ENCODE assay signal across 16 cellular contexts in genomic region chr19:49596954-49597702, GRCh38.
"Had no signal": no experiment of that assay in that cellular context is flagged by ENCODE, and none has a peak within 500 bp of the region (broad histone marks: within the 10 kb centered on the region; RNA-seq: fewer than 3 reads in every experiment).

No MANE protein-coding gene starts in this region.

- H3K9me3 ChIP-seq: heart right ventricle, left lung, vagina had no signal

- DNase-seq: activated CD4-positive, alpha-beta memory T cell treated with anti-CD3 and anti-CD28 coated beads for 36 hours; activated CD4-positive, alpha-beta T cell treated with anti-CD3 and anti-CD28 coated beads for 48 hours; activated effector memory CD4-positive, alpha-beta T cell treated with anti-CD3 and anti-CD28 coated beads, Interleukin-2, amount 50 U/mL, for 16 hours; activated naive CD4-positive, alpha-beta T cell treated with anti-CD3 and anti-CD28 coated beads, Interleukin-2, amount 10 ng/mL, durations not matched to agents 7 days and 5 days; amygdala; heart right ventricle; naive thymus-derived CD4-positive, alpha-beta T cell; stimulated activated CD4-positive, alpha-beta T cell treated with anti-CD3 and anti-CD28 coated beads, Interleukin-2, amount 100 ng/mL, for 48 hours; stimulated activated CD8-positive, alpha-beta memory T cell treated with anti-CD3 and anti-CD28 coated beads, Interleukin-4, amount 100 ng/mL, for 48 hours; stimulated activated naive B cell treated with anti-CD40 and anti-IgM and Interleukin-4, amounts not matched to agents 10 μg/mL and 1 μg/mL and 100 μg/mL, for 72 hours had no signal

- H3K4me3 ChIP-seq: coronary artery, heart right ventricle, left lung, vagina had no signal

- H3K9me3 Mint-ChIP-seq: activated CD4-positive, alpha-beta memory T cell treated with anti-CD3 and anti-CD28 coated beads for 36 hours; activated naive CD4-positive, alpha-beta T cell treated with anti-CD3 and anti-CD28 coated beads, Interleukin-2, amount 10 ng/mL, durations not matched to agents 7 days and 5 days; naive thymus-derived CD4-positive, alpha-beta T cell; neural crest cell; stimulated activated naive B cell treated with anti-CD40 and anti-IgM and Interleukin-4, amounts not matched to agents 10 μg/mL and 1 μg/mL and 100 μg/mL, for 72 hours; type B pancreatic cell had no signal

- H3K4me3 Mint-ChIP-seq: activated CD4-positive, alpha-beta memory T cell treated with anti-CD3 and anti-CD28 coated beads for 36 hours; activated naive CD4-positive, alpha-beta T cell treated with anti-CD3 and anti-CD28 coated beads, Interleukin-2, amount 10 ng/mL, durations not matched to agents 7 days and 5 days; naive thymus-derived CD4-positive, alpha-beta T cell; neural crest cell; stimulated activated naive B cell treated with anti-CD40 and anti-IgM and Interleukin-4, amounts not matched to agents 10 μg/mL and 1 μg/mL and 100 μg/mL, for 72 hours; type B pancreatic cell had no signal

- ATAC-seq: heart right ventricle; left lung; naive thymus-derived CD4-positive, alpha-beta T cell; stimulated activated naive B cell treated with anti-CD40 and anti-IgM and Interleukin-4, amounts not matched to agents 10 μg/mL and 1 μg/mL and 100 μg/mL, for 72 hours had no signal

- H3K27ac Mint-ChIP-seq: activated CD4-positive, alpha-beta memory T cell treated with anti-CD3 and anti-CD28 coated beads for 36 hours; activated naive CD4-positive, alpha-beta T cell treated with anti-CD3 and anti-CD28 coated beads, Interleukin-2, amount 10 ng/mL, durations not matched to agents 7 days and 5 days; stimulated activated naive B cell treated with anti-CD40 and anti-IgM and Interleukin-4, amounts not matched to agents 10 μg/mL and 1 μg/mL and 100 μg/mL, for 72 hours; type B pancreatic cell had no signal

- H3K27me3 ChIP-seq: heart right ventricle, left lung, vagina had no signal

- FAIRE-seq: bronchial epithelial cell had no signal

- H3K27me3 Mint-ChIP-seq: activated CD4-positive, alpha-beta memory T cell treated with anti-CD3 and anti-CD28 coated beads for 36 hours; activated naive CD4-positive, alpha-beta T cell treated with anti-CD3 and anti-CD28 coated beads, Interleukin-2, amount 10 ng/mL, durations not matched to agents 7 days and 5 days; naive thymus-derived CD4-positive, alpha-beta T cell; stimulated activated naive B cell treated with anti-CD40 and anti-IgM and Interleukin-4, amounts not matched to agents 10 μg/mL and 1 μg/mL and 100 μg/mL, for 72 hours; type B pancreatic cell had no signal

- H3K27ac ChIP-seq: coronary artery, heart right ventricle, left lung, vagina had no signal
